ENCODE assay signal across 10 cellular contexts in the genomic region with DNA sequence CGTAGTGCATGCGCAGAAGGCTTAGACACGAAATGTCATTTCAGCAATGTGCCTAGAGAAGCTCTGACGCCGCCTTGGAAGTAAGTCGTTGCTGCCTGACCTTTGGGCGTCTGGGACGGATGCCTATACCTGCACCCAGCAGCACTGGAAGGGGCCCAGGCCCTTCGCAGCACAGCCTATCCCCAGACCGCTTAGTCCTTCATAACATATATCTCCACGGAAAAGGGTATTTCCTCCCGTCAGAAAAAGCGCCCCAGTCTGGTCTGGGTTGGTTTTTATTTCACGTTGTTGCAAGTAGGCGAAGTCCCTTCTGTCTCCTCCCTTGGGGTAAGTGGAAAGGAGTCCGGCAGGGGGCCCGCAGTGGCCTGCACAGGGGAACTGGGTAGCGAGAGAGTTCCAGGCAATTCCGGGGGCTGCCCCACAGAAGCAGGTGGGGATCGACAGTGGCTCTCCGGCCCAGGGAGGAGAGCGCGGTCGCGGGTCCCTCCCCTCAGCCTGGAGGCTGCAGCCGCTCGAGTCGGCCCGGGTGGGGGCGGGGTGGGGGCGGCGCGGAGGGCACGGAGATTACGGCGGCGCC. TPM values are rescaled to one million over a fixed set of nuclear protein-coding genes. Genes with fewer than 3 reads are reported as not detected.
DNase-seq lines count a peak whose midpoint lies in the region; ATAC-seq and TF ChIP-seq lines count a peak whose summit lies in the region.
"Had no signal": no experiment of that assay in that cellular context is flagged by ENCODE, and none has a peak within 500 bp of the region (broad histone marks: within the 10 kb centered on the region; RNA-seq: fewer than 3 reads in every experiment).

No MANE protein-coding gene starts in this region.

- H3K4me1 ChIP-seq in HEK293 (ENCODE audit: control insufficient read depth, insufficient read depth, low read length) (peaks cover 30% of the 10 kb centered on the region), iPS DF 6.9 (ENCODE audit: control insufficient read depth, insufficient read depth, low read length) (no peaks in the 10 kb centered on the region), spleen (peaks cover 0 to 35% (median 24%) of the 10 kb centered on the region in 6 donors)

- H3K4me3 ChIP-seq in HEK293 (ENCODE audit: low read depth, low read length): peak overlapping the region; percentile 84
- H3K4me3 ChIP-seq in WERI-Rb-1 (ENCODE audit: low read depth, low read length): peak overlapping the region; percentile 47
- peak overlapping the region; percentile 69; the same call in 1 of the 2 replicates for H3K4me3 ChIP-seq in iPS DF 6.9 (ENCODE audit: low read length)
- H3K4me3 ChIP-seq in spleen: peak overlapping the region in 7 of 8 donors; percentile 35 to 65 (median 39)

- POLR2A ChIA-PET in HEK293 (lab: Yijun Ruan, JAX): no interaction called here

- TF ChIP-seq CTCF in HEK293 (tag by site-specific recombination; IDR thresholded peaks at IDR 0.05) (peak; percentile 89), WERI-Rb-1 (IDR thresholded peaks at IDR 0.05; ENCODE audit: low read depth, low read length) (0 out of 2 replicates have a peak, but pooled peaks have one; percentile 5), spleen (IDR thresholded peaks at IDR 0.05 in 8 of 11, conservative IDR thresholded peaks at IDR 0.05 in 3 of 11) (no peak)

- H3K27ac ChIP-seq in HEK293 (ENCODE audit: extremely low read depth, low read depth, low read length) (peak overlapping the region; percentile 98), WERI-Rb-1 (no peak overlapping the region), iPS DF 6.9 (ENCODE audit: low read length) (no peak overlapping the region), spleen (peak overlapping the region in 6 of 8 donors; percentile 23 to 57 (median 50))

- H3K9me3 Mint-ChIP-seq in activated T-helper 1 cell treated with anti-CD3 and anti-CD28 coated beads, Interleukin-12 subunit alpha, Interleukin-12 subunit beta, Interleukin-2, Interleukin-4 antibody, amounts not matched to agents 30 ng/mL and 10 ng/mL and 1 ng/mL, durations not matched to agents 14 hours and 24 hours and 36 hours: no peaks in the 10 kb centered on the region

- ATAC-seq in HG02973 (IDR thresholded peaks at IDR 0.05; ENCODE audit: unreplicated experiment): no peak
- no peak for ATAC-seq in HG03095 (IDR thresholded peaks at IDR 0.05; ENCODE audit: unreplicated experiment)
- ATAC-seq: HCT116 had no signal

- H3K4me3 Mint-ChIP-seq in activated T-helper 1 cell treated with anti-CD3 and anti-CD28 coated beads, Interleukin-12 subunit alpha, Interleukin-12 subunit beta, Interleukin-2, Interleukin-4 antibody, amounts not matched to agents 30 ng/mL and 10 ng/mL and 1 ng/mL, durations not matched to agents 14 hours and 24 hours and 36 hours: no peak overlapping the region

- no peak for DNase-seq in WERI-Rb-1
- no peak for DNase-seq in iPS DF 6.9 (ENCODE audit: low read depth, low spot score)
- no peak for DNase-seq in spleen
- no peak for DNase-seq in NCI-H2171 (lab: John Stamatoyannopoulos, UW)
- DNase-seq in activated T-helper 1 cell treated with anti-CD3 and anti-CD28 coated beads, Interleukin-12 subunit alpha, Interleukin-12 subunit beta, Interleukin-2, Interleukin-4 antibody, amounts not matched to agents 30 ng/mL and 10 ng/mL and 1 ng/mL, durations not matched to agents 14 hours and 24 hours and 36 hours (ENCODE audit: low spot score): no peak
- DNase-seq: activated CD4-positive, alpha-beta T cell treated with anti-CD3 and anti-CD28 coated beads, Interleukin-2, amount 50 U/mL, for 48 hours had no signal

- H3K27me3 Mint-ChIP-seq in activated T-helper 1 cell treated with anti-CD3 and anti-CD28 coated beads, Interleukin-12 subunit alpha, Interleukin-12 subunit beta, Interleukin-2, Interleukin-4 antibody, amounts not matched to agents 30 ng/mL and 10 ng/mL and 1 ng/mL, durations not matched to agents 14 hours and 24 hours and 36 hours (ENCODE audit: insufficient read depth): peaks cover 58% of the 10 kb centered on the region

- no peak for TF ChIP-seq POLR2A in spleen (IDR thresholded peaks at IDR 0.05)

- intact Hi-C loops in spleen (cut with DNase I; ENCODE audit: low total_unique reads): no loop called here
- intact Hi-C loops in activated T-helper 1 cell treated with anti-CD3 and anti-CD28 coated beads, Interleukin-12 subunit alpha, Interleukin-12 subunit beta, Interleukin-2, Interleukin-4 antibody, amounts not matched to agents 30 ng/mL and 10 ng/mL and 1 ng/mL, durations not matched to agents 14 hours and 24 hours and 36 hours (cut with micrococcal nuclease): loop anchor here (10.0 kb wide), 1 partner anchor 614 kb away; no protein-coding TSS in a partner anchor

- H3K27me3 ChIP-seq in WERI-Rb-1 (ENCODE audit: insufficient read depth, low read depth, severe bottlenecking) (peaks cover 53% of the 10 kb centered on the region), iPS DF 6.9 (ENCODE audit: control insufficient read depth, insufficient read depth, low read length) (peaks cover 36% of the 10 kb centered on the region), spleen (replicated peaks in 1 of 7) (peaks cover 0 to 62% (median 40%) of the 10 kb centered on the region in 7 donors)

- H3K36me3 ChIP-seq in HEK293 (ENCODE audit: control insufficient read depth in 2 of 2, insufficient read depth in 1 of 2, low read length in 2 of 2) (no peaks in the 10 kb centered on the region), WERI-Rb-1 (no peaks in the 10 kb centered on the region), iPS DF 6.9 (ENCODE audit: control insufficient read depth, insufficient read depth, low read length) (no peaks in the 10 kb centered on the region), spleen (no peaks in the 10 kb centered on the region)

- CTCF ChIA-PET in HEK293 (lab: Yijun Ruan, JAX): interaction anchor here (0.6 kb wide), 1 partner anchor 84 kb away, joined by 3 read pairs; no protein-coding TSS in a partner anchor

- H3K4me1 Mint-ChIP-seq in activated T-helper 1 cell treated with anti-CD3 and anti-CD28 coated beads, Interleukin-12 subunit alpha, Interleukin-12 subunit beta, Interleukin-2, Interleukin-4 antibody, amounts not matched to agents 30 ng/mL and 10 ng/mL and 1 ng/mL, durations not matched to agents 14 hours and 24 hours and 36 hours (ENCODE audit: low read depth): no peaks in the 10 kb centered on the region

- H3K9me3 ChIP-seq in HEK293 (ENCODE audit: control insufficient read depth, insufficient read depth, low read depth, low read length) (no peaks in the 10 kb centered on the region), WERI-Rb-1 (ENCODE audit: severe bottlenecking) (no peaks in the 10 kb centered on the region), iPS DF 6.9 (ENCODE audit: control insufficient read depth, insufficient read depth, low read length) (no peaks in the 10 kb centered on the region), spleen (no peaks in the 10 kb centered on the region)

- no CpG with 5 or more reads among the region's 37 CpGs for WGBS in iPS DF 6.9 (ENCODE audit: insufficient coverage, insufficient read length)
- 3 to 15% (median 6%) methylated on average over 12 to 37 of the region's 37 CpGs for WGBS in spleen, 5 donors

- H3K27ac Mint-ChIP-seq in activated T-helper 1 cell treated with anti-CD3 and anti-CD28 coated beads, Interleukin-12 subunit alpha, Interleukin-12 subunit beta, Interleukin-2, Interleukin-4 antibody, amounts not matched to agents 30 ng/mL and 10 ng/mL and 1 ng/mL, durations not matched to agents 14 hours and 24 hours and 36 hours: no peak overlapping the region

- H3K36me3 Mint-ChIP-seq in activated T-helper 1 cell treated with anti-CD3 and anti-CD28 coated beads, Interleukin-12 subunit alpha, Interleukin-12 subunit beta, Interleukin-2, Interleukin-4 antibody, amounts not matched to agents 30 ng/mL and 10 ng/mL and 1 ng/mL, durations not matched to agents 14 hours and 24 hours and 36 hours (ENCODE audit: low read depth): no peaks in the 10 kb centered on the region

TF ChIP-seq in HEK293, 187 proteins besides CTCF, POLR2A, EP300 and RAD21 (continues in another document):
- TF ChIP-seq ZNF792 (tag by site-specific recombination; IDR thresholded peaks at IDR 0.05): no peak
- no peak for TF ChIP-seq ZBTB7A (tag by site-specific recombination; IDR thresholded peaks at IDR 0.05; ENCODE audit: low read depth)
- no peak for TF ChIP-seq BCL11B (tag by site-specific recombination; IDR thresholded peaks at IDR 0.05; ENCODE audit: low read depth)
- TF ChIP-seq ZNF23 (tag by site-specific recombination; IDR thresholded peaks at IDR 0.05; ENCODE audit: borderline replicate concordance): no peak
- TF ChIP-seq HOXD13 (CRISPR knock-in tag; IDR thresholded peaks at IDR 0.05; ENCODE audit: borderline replicate concordance): no peak
- TF ChIP-seq ZNF391 (tag by site-specific recombination; IDR thresholded peaks at IDR 0.05; ENCODE audit: borderline replicate concordance, low read depth): no peak
- TF ChIP-seq GLIS2 (tag by site-specific recombination; IDR thresholded peaks at IDR 0.05): no peak; the same call in 1 of the 2 replicates
- TF ChIP-seq ZBTB44 (tag by site-specific recombination; IDR thresholded peaks at IDR 0.05): no peak
- TF ChIP-seq RBAK (tag by site-specific recombination; IDR thresholded peaks at IDR 0.05): no peak
- TF ChIP-seq OVOL3 (tag by site-specific recombination; IDR thresholded peaks at IDR 0.05): no peak
- TF ChIP-seq KLF16 (tag by site-specific recombination; IDR thresholded peaks at IDR 0.05): 0 out of 2 replicates have a peak, but pooled peaks have one; percentile 57

RNA-seq across cellular contexts. Expression of gene EYA4, which starts 0.6 kb away (rescaled TPM):
- 1 to 10 TPM in 6 of 7 donors, under 1 TPM in 1; 0.84 to 2.6 (median 1.8) TPM for total RNA-seq in spleen
- polyA plus RNA-seq in spleen: under 1 TPM; 0.03 to 0.05 (median 0.04) TPM
- not detected in 2 replicates for total RNA-seq in activated T-helper 1 cell treated with anti-CD3 and anti-CD28 coated beads, Interleukin-12 subunit alpha, Interleukin-12 subunit beta, Interleukin-2, Interleukin-4 antibody, amounts not matched to agents 30 ng/mL and 10 ng/mL and 1 ng/mL, durations not matched to agents 14 hours and 24 hours and 36 hours

Comparison
In these comparisons a context has a peak if more than half of its experiments do, and no peak if none do; other contexts are left out.
1. H3K27ac ChIP-seq: peak in HEK293 (single experiment) and spleen (6 of 8); none in WERI-Rb-1 (single experiment) and iPS DF 6.9 (single experiment).
2. CTCF ChIP-seq: peak in HEK293 (single experiment) and WERI-Rb-1 (single experiment); none in spleen (0 of 11).
3. Peak in every context shown above with its lines, with median percentiles within 50 percentile points of each other: H3K4me3 ChIP-seq.